ENCODE assay signal across 10 cellular contexts in genomic region chr15:38150794-38151193, GRCh38.
"Had no signal": no experiment of that assay in that cellular context is flagged by ENCODE, and none has a peak within 500 bp of the region (broad histone marks: within the 10 kb centered on the region; RNA-seq: fewer than 3 reads in every experiment).

No MANE protein-coding gene starts in this region.

- H3K27ac Mint-ChIP-seq: HFFc6 had no signal

- H3K4me1 ChIP-seq: HAP-1 had no signal

- ATAC-seq: HCT116 had no signal

- H3K4me3 Mint-ChIP-seq: HFFc6 had no signal

- FAIRE-seq: HTR-8/SVneo had no signal

- H3K9me3 ChIP-seq: HAP-1 had no signal

- H3K4me2 ChIP-seq: KMS-11 had no signal

- H3K9ac ChIP-seq: GM23248, KMS-11 had no signal

- H2AFZ ChIP-seq: GM23248 had no signal

- H3K36me3 ChIP-seq: HAP-1 had no signal

- H3K27ac ChIP-seq: GM23248, KMS-11 had no signal

- DNase-seq: GM23248, GOT3, H7, HFFc6, IMR-90, KBM-7 had no signal

- H3K4me3 ChIP-seq: GM23248, HAP-1 had no signal
